8 cellular contexts compared by ENCODE assay signal in genomic region chr17:43127299-43127876, GRCh38. TPM values are rescaled to one million over a fixed set of nuclear protein-coding genes. Genes with fewer than 3 reads are reported as not detected.
A peak's percentile ranks its signal among the peaks of the same experiment; 100 is the strongest.
DNase-seq lines count a peak whose midpoint lies in the region; ATAC-seq, FAIRE-seq and TF ChIP-seq lines count a peak whose summit lies in the region.
"Not testable (repeated sequence)": the region's sequence is repeated elsewhere in the genome, so short reads cannot be mapped to it uniquely, and the experiment has no call there.

No MANE protein-coding gene starts in this region.

- not testable (repeated sequence) for H3K9me3 Mint-ChIP-seq in H9; activated CD4-positive, alpha-beta memory T cell treated with anti-CD3 and anti-CD28 coated beads, Interleukin-2, amount 10 ng/mL, durations not matched to agents 7 days and 5 days; activated naive CD4-positive, alpha-beta T cell treated with anti-CD3 and anti-CD28 coated beads for 36 hours; central memory CD8-positive, alpha-beta T cell; neural progenitor cell

- H3K79me1 ChIP-seq in H9 (ENCODE audit: insufficient read depth, low read depth, low read length, poor library complexity, severe bottlenecking) = not testable (repeated sequence)

- H4K5ac ChIP-seq in H9 (ENCODE audit: insufficient read length, low read depth, low read length) = not testable (repeated sequence)

- WGBS in A549 (ENCODE audit: missing lambda C conversion rate) = 88% methylated on average over 6 of the region's 6 CpGs
- no CpG with 5 or more reads among the region's 6 CpGs for WGBS in H9 (ENCODE audit: extremely low coverage, insufficient read length, low lambda C conversion rate)
- 97% methylated on average over 5 of the region's 6 CpGs for WGBS in HepG2 (ENCODE audit: low lambda C conversion rate)

- not testable (repeated sequence) for TF ChIP-seq RAD21 in A549 (conservative IDR thresholded peaks at IDR 0.05 in 1 of 2, IDR thresholded peaks at IDR 0.05 in 1 of 2); HepG2 (CRISPR knock-in tag; IDR thresholded peaks at IDR 0.05)

- H2BK5ac ChIP-seq in H9 (ENCODE audit: insufficient read length, low read length) = not testable (repeated sequence)

- TF ChIP-seq POLR2A in A549 (IDR thresholded peaks at IDR 0.05; ENCODE audit: low read length); HepG2 (IDR thresholded peaks at IDR 0.05; ENCODE audit: insufficient read depth in 1 of 2, low read depth in 2 of 2, low read length in 2 of 2): not testable (repeated sequence)

- CTCF ChIA-PET in A549 (lab: Yijun Ruan, JAX) = interaction anchor here (0.6 to 1.3 kb wide), 2 partner anchors 24 to 46 kb away, joined by 3 read pairs; no protein-coding TSS in a partner anchor
- CTCF ChIA-PET in activated CD4-positive, alpha-beta memory T cell treated with anti-CD3 and anti-CD28 coated beads, Interleukin-2, amount 10 ng/mL, durations not matched to agents 7 days and 5 days (lab: Charles Lee) = interaction anchor here (1.2 kb wide), 1 partner anchor 44 kb away, joined by 4 read pairs; no protein-coding TSS in a partner anchor
- CTCF ChIA-PET in activated naive CD4-positive, alpha-beta T cell treated with anti-CD3 and anti-CD28 coated beads for 36 hours (lab: Charles Lee) = interaction anchor here (0.7 to 0.9 kb wide), 2 partner anchors 17 to 74 kb away, joined by 3 read pairs; no protein-coding TSS in a partner anchor
- CTCF ChIA-PET in HepG2 (lab: Yijun Ruan, JAX; ENCODE audit: low intra/inter-chr PET ratio, low total read pairs) = not testable (repeated sequence)

- not testable (repeated sequence) for H2BK20ac ChIP-seq in H9 (ENCODE audit: low read depth, low read length, poor library complexity, severe bottlenecking)

- peak overlapping the region in 1 of 3 experiments; percentile 25; a peak in 1 of 7 replicates for H3K27ac Mint-ChIP-seq in H9
- H3K27ac Mint-ChIP-seq in activated CD4-positive, alpha-beta memory T cell treated with anti-CD3 and anti-CD28 coated beads, Interleukin-2, amount 10 ng/mL, durations not matched to agents 7 days and 5 days = peak overlapping the region; percentile 55
- not testable (repeated sequence) for H3K27ac Mint-ChIP-seq in activated naive CD4-positive, alpha-beta T cell treated with anti-CD3 and anti-CD28 coated beads for 36 hours; neural progenitor cell
- peak overlapping the region; percentile 46 for H3K27ac Mint-ChIP-seq in central memory CD8-positive, alpha-beta T cell (ENCODE audit: low read depth)

- H3K9ac ChIP-seq in H9 (ENCODE audit: extremely low read depth, insufficient read length, low read length); neural progenitor cell: not testable (repeated sequence)
- H3K9ac ChIP-seq in HepG2 (ENCODE audit: insufficient read depth, low read depth, low read length) = 0 out of 2 replicates have a peak overlapping the region, but pooled peaks have one; percentile 99

- DNase-seq in A549 (ENCODE audit: low read depth in 1 of 2, low spot score in 1 of 2) = peak in 1 of 2 experiments; percentile 26
- not testable (repeated sequence) for DNase-seq in H9; RWPE2 (ENCODE audit: low spot score); activated CD4-positive, alpha-beta memory T cell treated with anti-CD3 and anti-CD28 coated beads, Interleukin-2, amount 10 ng/mL, durations not matched to agents 7 days and 5 days; activated naive CD4-positive, alpha-beta T cell treated with anti-CD3 and anti-CD28 coated beads for 36 hours; central memory CD8-positive, alpha-beta T cell (ENCODE audit: low spot score in 2 of 2); HepG2 (ENCODE audit: low spot score); neural progenitor cell (ENCODE audit: low spot score)

- H3K18ac ChIP-seq in H9 (ENCODE audit: insufficient read length, low read depth, low read length) = not testable (repeated sequence)

- H3K79me2 ChIP-seq in H9 (ENCODE audit: insufficient read depth, low read length) = not testable (repeated sequence)
- peaks cover 72% of the 10 kb centered on the region for H3K79me2 ChIP-seq in HepG2 (ENCODE audit: insufficient read depth, low read length)
- H3K79me2 ChIP-seq in neural progenitor cell (ENCODE audit: low read depth) = peaks cover 47% of the 10 kb centered on the region

- H3K27me3 Mint-ChIP-seq in H9 (ENCODE audit: low read depth); activated CD4-positive, alpha-beta memory T cell treated with anti-CD3 and anti-CD28 coated beads, Interleukin-2, amount 10 ng/mL, durations not matched to agents 7 days and 5 days; activated naive CD4-positive, alpha-beta T cell treated with anti-CD3 and anti-CD28 coated beads for 36 hours (ENCODE audit: low read depth); central memory CD8-positive, alpha-beta T cell; neural progenitor cell (ENCODE audit: insufficient read depth, low read depth): not testable (repeated sequence)

- not testable (repeated sequence) for BruUV-seq in HepG2 (replicated peaks; lab: Mats Ljungman, UMichigan)

- H3K23me2 ChIP-seq in H9 (ENCODE audit: insufficient read length, low read depth, low read length, poor library complexity, severe bottlenecking) = peaks cover 11% of the 10 kb centered on the region

- not testable (repeated sequence) for H2BK12ac ChIP-seq in H9 (ENCODE audit: insufficient read length, low read depth, low read length)

- H3K36me3 ChIP-seq in RWPE2 (ENCODE audit: low read depth) (peaks cover 34% of the 10 kb centered on the region), HepG2 (replicated peaks in 1 of 2; ENCODE audit: control insufficient read depth in 1 of 2, insufficient read depth in 2 of 2, low read length in 2 of 2) (peaks cover 10 to 31% of the 10 kb centered on the region in 2 experiments; a peak in 4 of 5 replicates)
- not testable (repeated sequence) for H3K36me3 ChIP-seq in neural progenitor cell

- FAIRE-seq in A549 (lab: Jason Lieb, UNC); HepG2 (lab: Jason Lieb, UNC): not testable (repeated sequence)

- H3K4me3 ChIP-seq in A549; RWPE2 (ENCODE audit: severe bottlenecking); neural progenitor cell: not testable (repeated sequence)
- peak overlapping the region; percentile 87 to 94 (median 91); a peak in 5 of 6 replicates for H3K4me3 ChIP-seq in HepG2 (replicated peaks in 1 of 3; ENCODE audit: insufficient read depth in 1 of 3, low read depth in 2 of 3, low read length in 3 of 3)

- TF ChIP-seq CTCF in A549 (IDR thresholded peaks at IDR 0.05); H9 (conservative IDR thresholded peaks at IDR 0.05); RWPE2 (IDR thresholded peaks at IDR 0.05; ENCODE audit: poor library complexity, severe bottlenecking); HepG2 (CRISPR knock-in tag; IDR thresholded peaks at IDR 0.05); neural progenitor cell (IDR thresholded peaks at IDR 0.05): not testable (repeated sequence)

- peak overlapping the region; percentile 84; the same call in 1 of the 3 replicates for H3K4me2 ChIP-seq in A549
- H3K4me2 ChIP-seq in H9 (ENCODE audit: insufficient read depth, insufficient read length, low read length); neural progenitor cell: not testable (repeated sequence)
- peak overlapping the region; percentile 88 for H3K4me2 ChIP-seq in HepG2 (ENCODE audit: low read depth, low read length)

- H4K91ac ChIP-seq in H9 (ENCODE audit: insufficient read length, low read depth, low read length) = not testable (repeated sequence)

- peaks cover 20 to 39% (median 34%) of the 10 kb centered on the region in 3 experiments for H3K36me3 Mint-ChIP-seq in H9 (ENCODE audit: insufficient read depth in 1 of 3, low read depth in 3 of 3)
- H3K36me3 Mint-ChIP-seq in activated CD4-positive, alpha-beta memory T cell treated with anti-CD3 and anti-CD28 coated beads, Interleukin-2, amount 10 ng/mL, durations not matched to agents 7 days and 5 days (ENCODE audit: low read depth) = peaks cover 35% of the 10 kb centered on the region
- peaks cover 30% of the 10 kb centered on the region for H3K36me3 Mint-ChIP-seq in activated naive CD4-positive, alpha-beta T cell treated with anti-CD3 and anti-CD28 coated beads for 36 hours (ENCODE audit: low read depth)
- peaks cover 24% of the 10 kb centered on the region for H3K36me3 Mint-ChIP-seq in central memory CD8-positive, alpha-beta T cell (ENCODE audit: insufficient read depth)
- not testable (repeated sequence) for H3K36me3 Mint-ChIP-seq in neural progenitor cell

- not testable (repeated sequence) for H3K27me3 ChIP-seq in H9 (ENCODE audit: insufficient read depth, low read length); RWPE2 (ENCODE audit: insufficient read depth, poor library complexity, severe bottlenecking); HepG2 (ENCODE audit: control insufficient read depth in 1 of 2, insufficient read depth in 2 of 2, low read length in 2 of 2); neural progenitor cell

- not testable (repeated sequence) for H3K4ac ChIP-seq in H9 (ENCODE audit: low read depth, low read length)

- H2AFZ ChIP-seq in H9 (ENCODE audit: low read length); HepG2 (ENCODE audit: low read length); neural progenitor cell (replicated peaks): not testable (repeated sequence)

- H3K56ac ChIP-seq in H9 (ENCODE audit: insufficient read length, low read depth, low read length) = not testable (repeated sequence)

- H3K4me1 ChIP-seq in A549 (peaks cover 15% of the 10 kb centered on the region), RWPE2 (ENCODE audit: insufficient read depth, poor library complexity, severe bottlenecking) (peaks cover 20% of the 10 kb centered on the region), HepG2 (ENCODE audit: insufficient read depth, low read length) (peaks cover 64% of the 10 kb centered on the region)
- H3K4me1 ChIP-seq in H9 (ENCODE audit: insufficient read depth, low read length); neural progenitor cell: not testable (repeated sequence)

- H3K9me3 ChIP-seq in A549; H9 (ENCODE audit: control insufficient read depth, low read depth, low read length); RWPE2 (ENCODE audit: severe bottlenecking); HepG2 (ENCODE audit: low read length); neural progenitor cell (ENCODE audit: low read depth): not testable (repeated sequence)

- H3K4me1 Mint-ChIP-seq in H9 (peaks cover 9 to 13% of the 10 kb centered on the region in 2 experiments), neural progenitor cell (peaks cover 22% of the 10 kb centered on the region)
- H3K4me1 Mint-ChIP-seq in activated CD4-positive, alpha-beta memory T cell treated with anti-CD3 and anti-CD28 coated beads, Interleukin-2, amount 10 ng/mL, durations not matched to agents 7 days and 5 days = peaks cover 34% of the 10 kb centered on the region
- H3K4me1 Mint-ChIP-seq in activated naive CD4-positive, alpha-beta T cell treated with anti-CD3 and anti-CD28 coated beads for 36 hours (ENCODE audit: low read depth) = peaks cover 40% of the 10 kb centered on the region
- peaks cover 29% of the 10 kb centered on the region for H3K4me1 Mint-ChIP-seq in central memory CD8-positive, alpha-beta T cell

- H3T11ph ChIP-seq in H9 (ENCODE audit: low read length) = not testable (repeated sequence)

- not testable (repeated sequence) for H2BK15ac ChIP-seq in H9 (ENCODE audit: low read depth, low read length)

- H2AK5ac ChIP-seq in H9 (ENCODE audit: insufficient read length, low read length) = not testable (repeated sequence)

- not testable (repeated sequence) for H3K23ac ChIP-seq in H9 (ENCODE audit: insufficient read length, low read depth, low read length)

- intact Hi-C loops in activated naive CD4-positive, alpha-beta T cell treated with anti-CD3 and anti-CD28 coated beads for 36 hours (cut with micrococcal nuclease); HepG2 (cut with micrococcal nuclease; ENCODE audit: unreplicated experiment): not testable (repeated sequence)

- H4K8ac ChIP-seq in H9 (replicated peaks; ENCODE audit: insufficient read length, low read depth, low read length) = not testable (repeated sequence)

- not testable (repeated sequence) for H3K14ac ChIP-seq in H9 (ENCODE audit: insufficient read depth, low read length)

- ATAC-seq in A549; RWPE2 (ENCODE audit: low read depth); central memory CD8-positive, alpha-beta T cell (replicated peaks; ENCODE audit: extremely low read depth, poor library complexity, severe bottlenecking); HepG2: not testable (repeated sequence)

- H3F3A ChIP-seq in neural progenitor cell (ENCODE audit: low read depth) = peaks cover 12% of the 10 kb centered on the region

- H3K4me3 Mint-ChIP-seq in H9 (peak overlapping the region; percentile 50 to 66), neural progenitor cell (peak overlapping the region; percentile 76)
- peak overlapping the region; percentile 66 for H3K4me3 Mint-ChIP-seq in activated CD4-positive, alpha-beta memory T cell treated with anti-CD3 and anti-CD28 coated beads, Interleukin-2, amount 10 ng/mL, durations not matched to agents 7 days and 5 days
- H3K4me3 Mint-ChIP-seq in activated naive CD4-positive, alpha-beta T cell treated with anti-CD3 and anti-CD28 coated beads for 36 hours = peak overlapping the region; percentile 55
- peak overlapping the region; percentile 63 for H3K4me3 Mint-ChIP-seq in central memory CD8-positive, alpha-beta T cell

- not testable (repeated sequence) for H3K27ac ChIP-seq in A549; H9 (ENCODE audit: insufficient read length, low read depth, low read length); neural progenitor cell
- H3K27ac ChIP-seq in RWPE2 (ENCODE audit: poor library complexity, severe bottlenecking) = peak overlapping the region; percentile 98
- peak overlapping the region; percentile 95 for H3K27ac ChIP-seq in HepG2 (ENCODE audit: extremely low read length, insufficient read depth, low read length)

- H2BK120ac ChIP-seq in H9 (ENCODE audit: low read depth, low read length, poor library complexity, severe bottlenecking) = not testable (repeated sequence)

- not testable (repeated sequence) for H4K20me1 ChIP-seq in H9 (ENCODE audit: control insufficient read depth, insufficient read depth, insufficient read length); HepG2 (ENCODE audit: insufficient read depth, low read length); neural progenitor cell (ENCODE audit: low read depth)

- POLR2A ChIA-PET in A549 (lab: Yijun Ruan, JAX) = not testable (repeated sequence)
- POLR2A ChIA-PET in activated CD4-positive, alpha-beta memory T cell treated with anti-CD3 and anti-CD28 coated beads, Interleukin-2, amount 10 ng/mL, durations not matched to agents 7 days and 5 days (lab: Charles Lee) = interaction anchor here (1.2 to 6.6 kb wide), 3 partner anchors 44 to 261 kb away, joined by 3 to 105 read pairs (median 15); partner anchors contain the start of gene NBR1
- POLR2A ChIA-PET in HepG2 (lab: Yijun Ruan, JAX) = interaction anchor here (0.6 to 3.5 kb wide), 18 partner anchors 8 to 233 kb away, joined by 3 to 22 read pairs (median 7); partner anchors contain the start of genes NBR1, RPL27, TMEM106A and VAT1

- not testable (repeated sequence) for TF ChIP-seq EP300 in A549 (IDR thresholded peaks at IDR 0.05); HepG2 (IDR thresholded peaks at IDR 0.05; ENCODE audit: low read depth in 2 of 2, low read length in 2 of 2); HepG2 (CRISPR knock-in tag; IDR thresholded peaks at IDR 0.05; ENCODE audit: borderline replicate concordance)

- in situ Hi-C loops in HepG2 (cut with HindIII; ENCODE audit: extremely low pct_ligation_motif_present, low pct_unique_long_range_greater_than_20kb) = not testable (repeated sequence)

RNA-seq across cellular contexts. Expression of gene BRCA1, which starts 2.2 kb away (rescaled TPM):
- 62.5 and 71.8 TPM in 2 replicates for polyA plus RNA-seq in A549 (2011; rRNA removed)
- polyA plus RNA-seq in A549 (2012; cell fraction: cytosol; rRNA removed) = 47.2 and 49.5 TPM in 2 replicates
- 73.7 and 88.4 TPM in 2 replicates for polyA plus RNA-seq in A549 (2012; cell fraction: nucleus; rRNA removed)
- 41.0 to 45.5 TPM (median 41.6 TPM) in 3 replicates for polyA plus RNA-seq in A549 (2017; fragmentation: RNase III; extraction: RNeasy Plus Mini Kit Qiagen cat#74134 plus additional on column Dnase treatment)
- polyA minus RNA-seq in A549 (2011; rRNA and poly(A)+ RNA removed) = 107 and 122 TPM in 2 replicates
- 31.0 and 32.3 TPM in 2 replicates for total RNA-seq in H9 (2021)
- 10 to 100 TPM; 62.5 to 66.5 TPM for total RNA-seq in activated CD4-positive, alpha-beta memory T cell treated with anti-CD3 and anti-CD28 coated beads, Interleukin-2, amount 10 ng/mL, durations not matched to agents 7 days and 5 days
- 10 to 100 TPM; 77.4 to 80.6 TPM for total RNA-seq in activated naive CD4-positive, alpha-beta T cell treated with anti-CD3 and anti-CD28 coated beads for 36 hours
- total RNA-seq in HepG2 (2016; rRNA removed; fragmentation: Illumina TruSeq; extraction: Trizol) = 37.5 and 56.0 TPM in 2 replicates
- total RNA-seq in HepG2 (2016; cell fraction: cytosol; rRNA removed; fragmentation: Illumina TruSeq; extraction: Trizol; ENCODE audit: low read depth) = 16.6 and 20.8 TPM in 2 replicates
- total RNA-seq in HepG2 (2016; cell fraction: insoluble cytoplasmic fraction; rRNA removed; fragmentation: Illumina TruSeq; extraction: Trizol) = 33.8 and 58.4 TPM in 2 replicates
- total RNA-seq in HepG2 (2016; cell fraction: membrane; rRNA removed; fragmentation: Illumina TruSeq; extraction: Trizol) = 19.3 and 20.3 TPM in 2 replicates
- 37.0 and 37.3 TPM in 2 replicates for total RNA-seq in HepG2 (2016; cell fraction: nucleus; rRNA removed; fragmentation: Illumina TruSeq; extraction: Trizol)
- polyA plus RNA-seq in HepG2 (2011; rRNA removed) = 11.7 and 13.3 TPM in 2 replicates
- 6.1 and 11.1 TPM in 2 replicates for polyA plus RNA-seq in HepG2 (2011; cell fraction: cytosol; rRNA removed)
- 9.8 and 16.5 TPM in 2 replicates for polyA plus RNA-seq in HepG2 (2011; cell fraction: nucleus; rRNA removed)
- polyA plus RNA-seq in HepG2 (2012) = 5.2 and 10.0 TPM in 2 replicates
- 1.1 TPM in 2 replicates for polyA plus RNA-seq in HepG2 (2016; cell fraction: cytosol; fragmentation: Illumina TruSeq; extraction: Trizol; ENCODE audit: low read depth)
- 25.6 and 29.6 TPM in 2 replicates for polyA plus RNA-seq in HepG2 (2016; cell fraction: insoluble cytoplasmic fraction; fragmentation: Illumina TruSeq; extraction: Trizol; ENCODE audit: low read depth)
- 3.8 and 3.9 TPM in 2 replicates for polyA plus RNA-seq in HepG2 (2016; cell fraction: membrane; fragmentation: Illumina TruSeq; extraction: Trizol; ENCODE audit: low read depth)
- 39.1 and 42.0 TPM in 2 replicates for polyA plus RNA-seq in HepG2 (2016; cell fraction: nucleus; fragmentation: Illumina TruSeq; extraction: Trizol; ENCODE audit: insufficient read depth, low read depth)
- polyA minus RNA-seq in HepG2 (2011; rRNA and poly(A)+ RNA removed; ENCODE audit: low replicate concordance) = 45.8 and 194 TPM in 2 replicates
- polyA minus RNA-seq in HepG2 (2011; cell fraction: cytosol; rRNA and poly(A)+ RNA removed) = 13.8 and 15.9 TPM in 2 replicates
- polyA minus RNA-seq in HepG2 (2011; cell fraction: nucleus; rRNA and poly(A)+ RNA removed) = 29.7 and 36.7 TPM in 2 replicates
- 54.0 and 77.3 TPM in 2 replicates for total RNA-seq in neural progenitor cell (ENCODE audit: low replicate concordance)

RNA-seq across cellular contexts. Expression of gene NBR1, which starts 43.6 kb away (rescaled TPM):
- polyA plus RNA-seq in A549 (2011; rRNA removed) (86.8 and 103 TPM in 2 replicates), A549 (2017; fragmentation: RNase III; extraction: RNeasy Plus Mini Kit Qiagen cat#74134 plus additional on column Dnase treatment) (40.6 to 46.9 TPM (median 41.8 TPM) in 3 replicates), HepG2 (2011; rRNA removed) (102 and 121 TPM in 2 replicates)
- 17.3 and 21.1 TPM in 2 replicates for polyA plus RNA-seq in A549 (2012; cell fraction: cytosol; rRNA removed)
- polyA plus RNA-seq in A549 (2012; cell fraction: nucleus; rRNA removed) = 10.8 and 13.5 TPM in 2 replicates
- polyA minus RNA-seq in A549 (2011; rRNA and poly(A)+ RNA removed) = 79.4 and 104 TPM in 2 replicates
- total RNA-seq in H9 (2021) (34.2 and 34.6 TPM in 2 replicates), HepG2 (2016; rRNA removed; fragmentation: Illumina TruSeq; extraction: Trizol) (51.7 and 79.0 TPM in 2 replicates), neural progenitor cell (ENCODE audit: low replicate concordance) (67.4 and 76.5 TPM in 2 replicates)
- 10 to 100 TPM; 68.1 to 69.8 TPM for total RNA-seq in activated CD4-positive, alpha-beta memory T cell treated with anti-CD3 and anti-CD28 coated beads, Interleukin-2, amount 10 ng/mL, durations not matched to agents 7 days and 5 days
- 10 to 100 TPM; 62.1 to 66.8 TPM for total RNA-seq in activated naive CD4-positive, alpha-beta T cell treated with anti-CD3 and anti-CD28 coated beads for 36 hours
- 9.9 and 10.8 TPM in 2 replicates for total RNA-seq in HepG2 (2016; cell fraction: cytosol; rRNA removed; fragmentation: Illumina TruSeq; extraction: Trizol; ENCODE audit: low read depth)
- 50.3 and 77.3 TPM in 2 replicates for total RNA-seq in HepG2 (2016; cell fraction: insoluble cytoplasmic fraction; rRNA removed; fragmentation: Illumina TruSeq; extraction: Trizol)
- total RNA-seq in HepG2 (2016; cell fraction: membrane; rRNA removed; fragmentation: Illumina TruSeq; extraction: Trizol) = 20.1 and 22.1 TPM in 2 replicates
- 35.7 and 36.9 TPM in 2 replicates for total RNA-seq in HepG2 (2016; cell fraction: nucleus; rRNA removed; fragmentation: Illumina TruSeq; extraction: Trizol)
- polyA plus RNA-seq in HepG2 (2011; cell fraction: cytosol; rRNA removed) = 87.1 and 91.6 TPM in 2 replicates
- 53.9 and 55.2 TPM in 2 replicates for polyA plus RNA-seq in HepG2 (2011; cell fraction: nucleus; rRNA removed)
- polyA plus RNA-seq in HepG2 (2012) = 78.0 and 105 TPM in 2 replicates
- polyA plus RNA-seq in HepG2 (2016; cell fraction: cytosol; fragmentation: Illumina TruSeq; extraction: Trizol; ENCODE audit: low read depth) = 5.5 and 5.9 TPM in 2 replicates
- 70.0 and 71.8 TPM in 2 replicates for polyA plus RNA-seq in HepG2 (2016; cell fraction: insoluble cytoplasmic fraction; fragmentation: Illumina TruSeq; extraction: Trizol; ENCODE audit: low read depth)
- 8.4 and 9.8 TPM in 2 replicates for polyA plus RNA-seq in HepG2 (2016; cell fraction: membrane; fragmentation: Illumina TruSeq; extraction: Trizol; ENCODE audit: low read depth)
- 40.5 and 50.3 TPM in 2 replicates for polyA plus RNA-seq in HepG2 (2016; cell fraction: nucleus; fragmentation: Illumina TruSeq; extraction: Trizol; ENCODE audit: insufficient read depth, low read depth)
- 94.6 and 191 TPM in 2 replicates for polyA minus RNA-seq in HepG2 (2011; rRNA and poly(A)+ RNA removed; ENCODE audit: low replicate concordance)
- 125 and 130 TPM in 2 replicates for polyA minus RNA-seq in HepG2 (2011; cell fraction: cytosol; rRNA and poly(A)+ RNA removed)
- 95.0 and 120 TPM in 2 replicates for polyA minus RNA-seq in HepG2 (2011; cell fraction: nucleus; rRNA and poly(A)+ RNA removed)
